1 cellular context compared by ENCODE assay signal in the genomic region with DNA sequence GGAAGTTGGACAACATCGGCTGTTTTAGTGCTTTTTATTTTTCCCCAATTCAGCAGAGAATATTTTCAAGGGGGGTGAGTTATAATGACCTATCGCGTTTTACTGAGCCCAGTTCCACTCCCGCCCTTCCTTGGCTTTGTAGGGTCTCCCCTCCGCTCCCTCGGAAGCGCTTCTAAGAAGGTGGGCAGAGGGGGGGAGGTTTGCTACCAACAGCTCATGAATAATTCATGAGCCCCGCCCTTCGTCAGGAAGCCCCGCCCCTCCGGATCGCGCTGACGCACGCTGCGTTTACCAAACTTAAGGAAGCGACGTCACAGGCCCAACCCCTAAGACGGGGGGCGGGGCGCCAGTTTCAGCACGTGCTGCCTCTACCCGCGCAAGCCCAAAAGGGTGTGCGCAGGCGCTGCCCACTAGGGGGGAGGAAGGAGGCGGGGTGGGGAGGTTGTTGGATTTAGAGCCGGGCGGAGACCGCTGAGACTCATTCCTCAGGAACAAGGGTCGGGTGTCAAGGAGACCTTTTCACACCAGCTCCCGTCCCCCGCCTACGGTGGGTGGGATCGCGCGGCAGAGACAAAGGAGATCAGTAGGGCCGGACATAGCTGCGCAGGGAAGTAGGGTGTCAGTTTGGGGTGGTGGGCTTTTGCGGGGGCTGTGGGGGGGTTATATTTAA.
TF ChIP-seq lines count a peak whose summit lies in the region.

No MANE protein-coding gene starts in this region.

TF ChIP-seq in K562, 482 proteins besides CTCF, POLR2A, EP300 and RAD21 (continued from another document and continues in another):
- TF ChIP-seq, protein P1, sequence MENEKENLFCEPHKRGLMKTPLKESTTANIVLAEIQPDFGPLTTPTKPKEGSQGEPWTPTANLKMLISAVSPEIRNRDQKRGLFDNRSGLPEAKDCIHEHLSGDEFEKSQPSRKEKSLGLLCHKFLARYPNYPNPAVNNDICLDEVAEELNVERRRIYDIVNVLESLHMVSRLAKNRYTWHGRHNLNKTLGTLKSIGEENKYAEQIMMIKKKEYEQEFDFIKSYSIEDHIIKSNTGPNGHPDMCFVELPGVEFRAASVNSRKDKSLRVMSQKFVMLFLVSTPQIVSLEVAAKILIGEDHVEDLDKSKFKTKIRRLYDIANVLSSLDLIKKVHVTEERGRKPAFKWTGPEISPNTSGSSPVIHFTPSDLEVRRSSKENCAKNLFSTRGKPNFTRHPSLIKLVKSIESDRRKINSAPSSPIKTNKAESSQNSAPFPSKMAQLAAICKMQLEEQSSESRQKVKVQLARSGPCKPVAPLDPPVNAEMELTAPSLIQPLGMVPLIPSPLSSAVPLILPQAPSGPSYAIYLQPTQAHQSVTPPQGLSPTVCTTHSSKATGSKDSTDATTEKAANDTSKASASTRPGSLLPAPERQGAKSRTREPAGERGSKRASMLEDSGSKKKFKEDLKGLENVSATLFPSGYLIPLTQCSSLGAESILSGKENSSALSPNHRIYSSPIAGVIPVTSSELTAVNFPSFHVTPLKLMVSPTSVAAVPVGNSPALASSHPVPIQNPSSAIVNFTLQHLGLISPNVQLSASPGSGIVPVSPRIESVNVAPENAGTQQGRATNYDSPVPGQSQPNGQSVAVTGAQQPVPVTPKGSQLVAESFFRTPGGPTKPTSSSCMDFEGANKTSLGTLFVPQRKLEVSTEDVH (IDR thresholded peaks at IDR 0.05; ENCODE audit: low read depth, partially characterized antibody): peak; percentile 62
- peak in 1 of 2 experiments; percentile 18; a peak in 2 of 4 replicates for TF ChIP-seq TEAD1 (CRISPR knock-in tag; IDR thresholded peaks at IDR 0.05)
- peak; percentile 97 for TF ChIP-seq POLR2B (IDR thresholded peaks at IDR 0.05; ENCODE audit: low read depth, partially characterized antibody)
- TF ChIP-seq PHB (CRISPR knock-in tag; IDR thresholded peaks at IDR 0.05): peak; percentile 98; the same call in 1 of the 2 replicates
- TF ChIP-seq CHD2 (IDR thresholded peaks at IDR 0.05; ENCODE audit: low read depth, low read length): peak; percentile 56; the same call in 1 of the 2 replicates
- TF ChIP-seq ZNF354B (CRISPR knock-in tag; IDR thresholded peaks at IDR 0.05): 0 out of 2 replicates have a peak, but pooled peaks have one; percentile 35
- peak; percentile 19 for TF ChIP-seq RBBP5 (IDR thresholded peaks at IDR 0.05; ENCODE audit: borderline replicate concordance, insufficient read depth, low read length, poor library complexity, severe bottlenecking)
- peak; percentile 100 for TF ChIP-seq BHLHE40 (IDR thresholded peaks at IDR 0.05; ENCODE audit: low read length)
- peak; percentile 98 for TF ChIP-seq POLR2H (tag; IDR thresholded peaks at IDR 0.05; ENCODE audit: low read depth)
- TF ChIP-seq HCFC1 (IDR thresholded peaks at IDR 0.05; ENCODE audit: low read depth, low read length): 0 out of 2 replicates have a peak, but pooled peaks have one; percentile 13
- TF ChIP-seq CREB1 (IDR thresholded peaks at IDR 0.05): peak; percentile 93
- peak; percentile 94 for TF ChIP-seq CREB1 (CRISPR knock-in tag; IDR thresholded peaks at IDR 0.05)
- peak; percentile 84 for TF ChIP-seq TAF9B (IDR thresholded peaks at IDR 0.05; ENCODE audit: partially characterized antibody)
- no peak for TF ChIP-seq HIVEP1 (CRISPR knock-in tag; IDR thresholded peaks at IDR 0.05)
- TF ChIP-seq ZNF143 (CRISPR knock-in tag; IDR thresholded peaks at IDR 0.05): no peak
- TF ChIP-seq, protein P2, sequence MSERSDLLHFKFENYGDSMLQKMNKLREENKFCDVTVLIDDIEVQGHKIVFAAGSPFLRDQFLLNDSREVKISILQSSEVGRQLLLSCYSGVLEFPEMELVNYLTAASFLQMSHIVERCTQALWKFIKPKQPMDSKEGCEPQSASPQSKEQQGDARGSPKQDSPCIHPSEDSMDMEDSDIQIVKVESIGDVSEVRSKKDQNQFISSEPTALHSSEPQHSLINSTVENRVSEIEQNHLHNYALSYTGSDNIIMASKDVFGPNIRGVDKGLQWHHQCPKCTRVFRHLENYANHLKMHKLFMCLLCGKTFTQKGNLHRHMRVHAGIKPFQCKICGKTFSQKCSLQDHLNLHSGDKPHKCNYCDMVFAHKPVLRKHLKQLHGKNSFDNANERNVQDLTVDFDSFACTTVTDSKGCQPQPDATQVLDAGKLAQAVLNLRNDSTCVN (CRISPR knock-in tag; IDR thresholded peaks at IDR 0.05): peak; percentile 71; the same call in 1 of the 2 replicates
- peak; percentile 87; the same call in 1 of the 2 replicates for TF ChIP-seq POLR2AphosphoS2 (IDR thresholded peaks at IDR 0.05; ENCODE audit: low read length)
- TF ChIP-seq, protein P3, sequence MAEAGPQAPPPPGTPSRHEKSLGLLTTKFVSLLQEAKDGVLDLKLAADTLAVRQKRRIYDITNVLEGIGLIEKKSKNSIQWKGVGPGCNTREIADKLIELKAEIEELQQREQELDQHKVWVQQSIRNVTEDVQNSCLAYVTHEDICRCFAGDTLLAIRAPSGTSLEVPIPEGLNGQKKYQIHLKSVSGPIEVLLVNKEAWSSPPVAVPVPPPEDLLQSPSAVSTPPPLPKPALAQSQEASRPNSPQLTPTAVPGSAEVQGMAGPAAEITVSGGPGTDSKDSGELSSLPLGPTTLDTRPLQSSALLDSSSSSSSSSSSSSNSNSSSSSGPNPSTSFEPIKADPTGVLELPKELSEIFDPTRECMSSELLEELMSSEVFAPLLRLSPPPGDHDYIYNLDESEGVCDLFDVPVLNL (CRISPR knock-in tag; IDR thresholded peaks at IDR 0.05; ENCODE audit: low read depth): peak; percentile 62; the same call in 1 of the 2 replicates
- TF ChIP-seq ZBTB7A (IDR thresholded peaks at IDR 0.05; ENCODE audit: borderline replicate concordance, control insufficient read depth, low read depth, low read length): peak; percentile 94
- TF ChIP-seq LARP7 (IDR thresholded peaks at IDR 0.05): peak; percentile 75; the same call in 1 of the 2 replicates
- peak; percentile 16 for TF ChIP-seq BRD9 (IDR thresholded peaks at IDR 0.05; ENCODE audit: low read depth, partially characterized antibody)
- peak in 1 of 3 experiments; percentile 56 for TF ChIP-seq YY1 (IDR thresholded peaks at IDR 0.05; ENCODE audit: borderline replicate concordance in 1 of 3, control insufficient read depth in 1 of 3, extremely low read depth in 1 of 3, insufficient read depth in 3 of 3, insufficient read length in 1 of 3, insufficient replicate concordance in 2 of 3, low read depth in 1 of 3, low read length in 2 of 3)
- TF ChIP-seq ELF4 (CRISPR knock-in tag; IDR thresholded peaks at IDR 0.05): peak; percentile 68; the same call in 1 of the 2 replicates
- peak; percentile 20; the same call in 1 of the 2 replicates for TF ChIP-seq ESRRA (IDR thresholded peaks at IDR 0.05; ENCODE audit: borderline replicate concordance, low read depth)
- TF ChIP-seq KAT7 (CRISPR knock-in tag; IDR thresholded peaks at IDR 0.05; ENCODE audit: borderline replicate concordance): peak; percentile 93
- peak; percentile 85 for TF ChIP-seq CXXC5 (CRISPR knock-in tag; IDR thresholded peaks at IDR 0.05)
- TF ChIP-seq KDM5B (IDR thresholded peaks at IDR 0.05; ENCODE audit: insufficient replicate concordance, low read depth, low read length): peak; percentile 52
- TF ChIP-seq NRF1 (conservative IDR thresholded peaks at IDR 0.05 in 1 of 2, IDR thresholded peaks at IDR 0.05 in 1 of 2): peak; percentile 97
- TF ChIP-seq, protein P4, sequence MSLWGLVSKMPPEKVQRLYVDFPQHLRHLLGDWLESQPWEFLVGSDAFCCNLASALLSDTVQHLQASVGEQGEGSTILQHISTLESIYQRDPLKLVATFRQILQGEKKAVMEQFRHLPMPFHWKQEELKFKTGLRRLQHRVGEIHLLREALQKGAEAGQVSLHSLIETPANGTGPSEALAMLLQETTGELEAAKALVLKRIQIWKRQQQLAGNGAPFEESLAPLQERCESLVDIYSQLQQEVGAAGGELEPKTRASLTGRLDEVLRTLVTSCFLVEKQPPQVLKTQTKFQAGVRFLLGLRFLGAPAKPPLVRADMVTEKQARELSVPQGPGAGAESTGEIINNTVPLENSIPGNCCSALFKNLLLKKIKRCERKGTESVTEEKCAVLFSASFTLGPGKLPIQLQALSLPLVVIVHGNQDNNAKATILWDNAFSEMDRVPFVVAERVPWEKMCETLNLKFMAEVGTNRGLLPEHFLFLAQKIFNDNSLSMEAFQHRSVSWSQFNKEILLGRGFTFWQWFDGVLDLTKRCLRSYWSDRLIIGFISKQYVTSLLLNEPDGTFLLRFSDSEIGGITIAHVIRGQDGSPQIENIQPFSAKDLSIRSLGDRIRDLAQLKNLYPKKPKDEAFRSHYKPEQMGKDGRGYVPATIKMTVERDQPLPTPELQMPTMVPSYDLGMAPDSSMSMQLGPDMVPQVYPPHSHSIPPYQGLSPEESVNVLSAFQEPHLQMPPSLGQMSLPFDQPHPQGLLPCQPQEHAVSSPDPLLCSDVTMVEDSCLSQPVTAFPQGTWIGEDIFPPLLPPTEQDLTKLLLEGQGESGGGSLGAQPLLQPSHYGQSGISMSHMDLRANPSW (CRISPR knock-in tag; IDR thresholded peaks at IDR 0.05): no peak
- peak; percentile 17; the same call in 1 of the 2 replicates for TF ChIP-seq DPF2 (IDR thresholded peaks at IDR 0.05)
- TF ChIP-seq TAF1 (IDR thresholded peaks at IDR 0.05; ENCODE audit: control insufficient read depth, extremely low read depth, insufficient read depth, low read length, severe bottlenecking): peak; percentile 79
- TF ChIP-seq, protein P5, sequence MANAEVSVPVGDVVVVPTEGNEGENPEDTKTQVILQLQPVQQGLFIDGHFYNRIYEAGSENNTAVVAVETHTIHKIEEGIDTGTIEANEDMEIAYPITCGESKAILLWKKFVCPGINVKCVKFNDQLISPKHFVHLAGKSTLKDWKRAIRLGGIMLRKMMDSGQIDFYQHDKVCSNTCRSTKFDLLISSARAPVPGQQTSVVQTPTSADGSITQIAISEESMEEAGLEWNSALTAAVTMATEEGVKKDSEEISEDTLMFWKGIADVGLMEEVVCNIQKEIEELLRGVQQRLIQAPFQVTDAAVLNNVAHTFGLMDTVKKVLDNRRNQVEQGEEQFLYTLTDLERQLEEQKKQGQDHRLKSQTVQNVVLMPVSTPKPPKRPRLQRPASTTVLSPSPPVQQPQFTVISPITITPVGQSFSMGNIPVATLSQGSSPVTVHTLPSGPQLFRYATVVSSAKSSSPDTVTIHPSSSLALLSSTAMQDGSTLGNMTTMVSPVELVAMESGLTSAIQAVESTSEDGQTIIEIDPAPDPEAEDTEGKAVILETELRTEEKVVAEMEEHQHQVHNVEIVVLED (CRISPR knock-in tag; IDR thresholded peaks at IDR 0.05): peak; percentile 78
- no peak for TF ChIP-seq ZNF134 (CRISPR knock-in tag; conservative IDR thresholded peaks at IDR 0.05)
- peak; percentile 15 to 24; a peak in 1 of 4 replicates for TF ChIP-seq ARNT (IDR thresholded peaks at IDR 0.05)
- TF ChIP-seq, protein P6, sequence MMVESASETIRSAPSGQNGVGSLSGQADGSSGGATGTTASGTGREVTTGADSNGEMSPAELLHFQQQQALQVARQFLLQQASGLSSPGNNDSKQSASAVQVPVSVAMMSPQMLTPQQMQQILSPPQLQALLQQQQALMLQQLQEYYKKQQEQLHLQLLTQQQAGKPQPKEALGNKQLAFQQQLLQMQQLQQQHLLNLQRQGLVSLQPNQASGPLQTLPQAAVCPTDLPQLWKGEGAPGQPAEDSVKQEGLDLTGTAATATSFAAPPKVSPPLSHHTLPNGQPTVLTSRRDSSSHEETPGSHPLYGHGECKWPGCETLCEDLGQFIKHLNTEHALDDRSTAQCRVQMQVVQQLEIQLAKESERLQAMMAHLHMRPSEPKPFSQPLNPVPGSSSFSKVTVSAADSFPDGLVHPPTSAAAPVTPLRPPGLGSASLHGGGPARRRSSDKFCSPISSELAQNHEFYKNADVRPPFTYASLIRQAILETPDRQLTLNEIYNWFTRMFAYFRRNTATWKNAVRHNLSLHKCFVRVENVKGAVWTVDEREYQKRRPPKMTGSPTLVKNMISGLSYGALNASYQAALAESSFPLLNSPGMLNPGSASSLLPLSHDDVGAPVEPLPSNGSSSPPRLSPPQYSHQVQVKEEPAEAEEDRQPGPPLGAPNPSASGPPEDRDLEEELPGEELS (CRISPR knock-in tag; IDR thresholded peaks at IDR 0.05; ENCODE audit: borderline replicate concordance): peak; percentile 85; the same call in 1 of the 2 replicates
- peak; percentile 94 for TF ChIP-seq TAF7 (tag; IDR thresholded peaks at IDR 0.05)
- TF ChIP-seq JUND (IDR thresholded peaks at IDR 0.05; ENCODE audit: borderline replicate concordance, low read depth, low read length): peak; percentile 81
- peak; percentile 4; the same call in 1 of the 3 replicates for TF ChIP-seq JUND (tag; IDR thresholded peaks at IDR 0.05; ENCODE audit: borderline replicate concordance, low read depth, low read length)
- TF ChIP-seq ZNF3 (CRISPR knock-in tag; IDR thresholded peaks at IDR 0.05): no peak
- peak; percentile 64 for TF ChIP-seq MBD2 (IDR thresholded peaks at IDR 0.05; ENCODE audit: borderline replicate concordance, low read depth)
- peak; percentile 58 for TF ChIP-seq NCOR1 (IDR thresholded peaks at IDR 0.05)
- TF ChIP-seq ZNF175 (CRISPR knock-in tag; IDR thresholded peaks at IDR 0.05; ENCODE audit: low read depth): 0 out of 2 replicates have a peak, but pooled peaks have one; percentile 28
- TF ChIP-seq, protein P7, sequence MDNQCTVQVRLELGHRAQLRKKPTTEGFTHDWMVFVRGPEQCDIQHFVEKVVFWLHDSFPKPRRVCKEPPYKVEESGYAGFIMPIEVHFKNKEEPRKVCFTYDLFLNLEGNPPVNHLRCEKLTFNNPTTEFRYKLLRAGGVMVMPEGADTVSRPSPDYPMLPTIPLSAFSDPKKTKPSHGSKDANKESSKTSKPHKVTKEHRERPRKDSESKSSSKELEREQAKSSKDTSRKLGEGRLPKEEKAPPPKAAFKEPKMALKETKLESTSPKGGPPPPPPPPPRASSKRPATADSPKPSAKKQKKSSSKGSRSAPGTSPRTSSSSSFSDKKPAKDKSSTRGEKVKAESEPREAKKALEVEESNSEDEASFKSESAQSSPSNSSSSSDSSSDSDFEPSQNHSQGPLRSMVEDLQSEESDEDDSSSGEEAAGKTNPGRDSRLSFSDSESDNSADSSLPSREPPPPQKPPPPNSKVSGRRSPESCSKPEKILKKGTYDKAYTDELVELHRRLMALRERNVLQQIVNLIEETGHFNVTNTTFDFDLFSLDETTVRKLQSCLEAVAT (IDR thresholded peaks at IDR 0.05): peak; percentile 49 to 67; a peak in 3 of 4 replicates
- TF ChIP-seq PML (IDR thresholded peaks at IDR 0.05; ENCODE audit: low read length): peak; percentile 63; the same call in 1 of the 2 replicates
- no peak for TF ChIP-seq FIP1L1 (IDR thresholded peaks at IDR 0.05; ENCODE audit: low read depth, low read length, poor library complexity, severe bottlenecking)
- TF ChIP-seq KDM2B (CRISPR knock-in tag; IDR thresholded peaks at IDR 0.05): no peak
- 0 out of 2 replicates have a peak, but pooled peaks have one; percentile 18 for TF ChIP-seq XRCC5 (IDR thresholded peaks at IDR 0.05; ENCODE audit: low read depth, low read length)
- TF ChIP-seq ZNF274 (IDR thresholded peaks at IDR 0.05; ENCODE audit: borderline replicate concordance, low read depth, low read length): no peak
- TF ChIP-seq MYBL2 (IDR thresholded peaks at IDR 0.05; ENCODE audit: low read depth): peak; percentile 98
- TF ChIP-seq MYBL2 (CRISPR knock-in tag; IDR thresholded peaks at IDR 0.05; ENCODE audit: borderline replicate concordance): no peak; the same call in 1 of the 2 replicates
- no peak for TF ChIP-seq GATA2 (CRISPR knock-in tag; IDR thresholded peaks at IDR 0.05)
- TF ChIP-seq SOX6 (IDR thresholded peaks at IDR 0.05): no peak; the same call in none of the 2 replicates
- peak; percentile 94 for TF ChIP-seq SP1 (CRISPR knock-in tag; IDR thresholded peaks at IDR 0.05)
- peak; percentile 72; the same call in 1 of the 2 replicates for TF ChIP-seq FOXK1 (CRISPR knock-in tag; IDR thresholded peaks at IDR 0.05; ENCODE audit: borderline replicate concordance)
